ENCODE assay signal across 8 cellular contexts in the genomic region with DNA sequence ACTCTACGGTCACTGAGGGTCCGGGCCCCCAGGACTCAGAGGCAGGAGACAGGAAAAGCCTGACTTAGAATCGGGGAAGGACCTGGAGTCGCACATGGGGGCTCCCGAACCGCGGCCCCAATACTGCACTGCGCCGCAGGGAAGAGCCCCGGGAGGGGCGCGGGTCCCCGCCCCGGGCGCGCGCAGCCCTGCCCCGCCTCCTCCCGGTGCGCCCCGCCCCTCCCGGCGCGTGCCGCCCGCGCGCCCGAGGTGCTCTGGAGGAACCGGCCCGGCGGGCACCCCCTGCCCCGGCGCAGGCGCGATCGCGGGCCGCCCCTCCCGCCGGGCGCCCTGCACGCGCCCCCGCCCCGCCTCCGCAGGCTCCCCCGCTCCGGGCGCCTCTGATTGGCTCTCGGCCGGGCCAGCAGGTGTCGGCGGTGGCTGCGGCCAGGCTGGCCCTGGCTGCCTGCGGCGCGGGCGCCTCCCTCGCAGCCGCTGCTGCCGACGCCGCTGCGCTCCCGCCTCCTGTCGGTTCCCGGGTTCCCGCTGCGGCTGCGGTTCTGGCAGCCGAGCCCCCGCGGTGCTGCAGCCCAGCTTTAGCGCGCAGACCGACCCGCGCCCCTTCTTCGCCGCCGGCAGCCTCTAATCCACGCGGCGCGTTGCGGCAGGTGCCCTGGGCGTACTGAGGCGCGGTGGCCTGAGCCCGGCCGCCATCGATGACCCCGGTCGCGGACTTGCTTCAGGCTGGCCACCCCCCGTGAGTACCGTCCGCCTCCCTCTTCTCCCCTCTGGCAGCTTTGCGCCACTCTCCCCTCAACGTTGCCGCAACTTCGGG.
DNase-seq lines count a peak whose midpoint lies in the region; ATAC-seq and TF ChIP-seq lines count a peak whose summit lies in the region.

A gene (plus strand): TSS at position 429 of the 814 bp plus-strand sequence. CDS start 91,208 bp downstream, outside the sequence.

- H3K4me3 Mint-ChIP-seq in activated T-cell treated with anti-CD3 and anti-CD28 coated beads, Interleukin-2, amount 50 U/mL, for 24 hours: peak within 1 kb of the TSS; percentile 65

- H3K27me3 Mint-ChIP-seq in activated T-cell treated with anti-CD3 and anti-CD28 coated beads, Interleukin-2, amount 50 U/mL, for 24 hours: peaks cover 75% of the 10 kb centered on the region

- peaks cover 10% of the 10 kb centered on the region for H3K4me1 ChIP-seq in neuron (ENCODE audit: insufficient read depth, low read length)

- 0 out of 2 replicates have a peak within 1 kb of the TSS, but pooled peaks have one; percentile 12 for H3K4me3 ChIP-seq in HFF-Myc (replicated peaks; ENCODE audit: low read depth, low read length)
- H3K4me3 ChIP-seq in WERI-Rb-1 (ENCODE audit: low read depth, low read length): peak within 1 kb of the TSS; percentile 72
- peak within 1 kb of the TSS; percentile 43 for H3K4me3 ChIP-seq in neuron (ENCODE audit: low read length)

- no peak within 1 kb of the TSS for H3K27ac Mint-ChIP-seq in activated T-cell treated with anti-CD3 and anti-CD28 coated beads, Interleukin-2, amount 50 U/mL, for 24 hours

- H3K9me3 Mint-ChIP-seq in activated T-cell treated with anti-CD3 and anti-CD28 coated beads, Interleukin-2, amount 50 U/mL, for 24 hours: no peaks in the 10 kb centered on the region

- ATAC-seq in GM18858 (IDR thresholded peaks at IDR 0.05; ENCODE audit: unreplicated experiment): no peak

- peaks cover 4% of the 10 kb centered on the region for H3K27me3 ChIP-seq in WERI-Rb-1 (ENCODE audit: insufficient read depth, low read depth, severe bottlenecking)
- peaks cover 41% of the 10 kb centered on the region for H3K27me3 ChIP-seq in neuron (ENCODE audit: insufficient read depth, low read length)

- H3K36me3 ChIP-seq in WERI-Rb-1 (no peaks in the 10 kb centered on the region), neuron (ENCODE audit: insufficient read depth, low read length) (no peaks in the 10 kb centered on the region)

- H3K4me1 Mint-ChIP-seq in activated T-cell treated with anti-CD3 and anti-CD28 coated beads, Interleukin-2, amount 50 U/mL, for 24 hours (ENCODE audit: low read depth): peaks cover 18% of the 10 kb centered on the region

- peak within 1 kb of the TSS; percentile 65 for H3K27ac ChIP-seq in WERI-Rb-1

- H3K9me3 ChIP-seq in WERI-Rb-1 (ENCODE audit: severe bottlenecking) (no peaks in the 10 kb centered on the region), neuron (ENCODE audit: low read length) (no peaks in the 10 kb centered on the region)

- no peak for DNase-seq in activated T-cell treated with anti-CD3 and anti-CD28 coated beads, Interleukin-2, amount 50 U/mL, for 24 hours
- DNase-seq in activated T-cell treated with anti-CD3 and anti-CD28 coated beads for 4 hours (no peak), HFF-Myc (ENCODE audit: extremely low read depth, low read depth) (no peak), NCI-H1092 (lab: John Stamatoyannopoulos, UW) (peak; percentile 40), WERI-Rb-1 (peak; percentile 82), germinal center (ENCODE audit: low spot score) (peak; percentile 93)

- no peaks in the 10 kb centered on the region for H3K36me3 Mint-ChIP-seq in activated T-cell treated with anti-CD3 and anti-CD28 coated beads, Interleukin-2, amount 50 U/mL, for 24 hours (ENCODE audit: low read depth)

- TF ChIP-seq CTCF in HFF-Myc (IDR thresholded peaks at IDR 0.05; ENCODE audit: low read depth, low read length, missing control alignments): no peak
- no peak for TF ChIP-seq CTCF in WERI-Rb-1 (IDR thresholded peaks at IDR 0.05; ENCODE audit: low read depth, low read length)

- H2AFZ ChIP-seq in neuron (ENCODE audit: low read depth, low read length): peak within 1 kb of the TSS; percentile 79

Comparison
In these comparisons a context has a peak if more than half of its experiments do, and no peak if none do; other contexts are left out.
1. DNase-seq: peak in NCI-H1092 (single experiment), WERI-Rb-1 (single experiment) and germinal center (single experiment); none in activated T-cell treated with anti-CD3 and anti-CD28 coated beads, Interleukin-2, amount 50 U/mL, for 24 hours (single experiment), activated T-cell treated with anti-CD3 and anti-CD28 coated beads for 4 hours (single experiment) and HFF-Myc (single experiment).
2. H3K4me3 ChIP-seq: peak in every context shown above with its lines; median percentile 72 in WERI-Rb-1; 43 in neuron; 12 in HFF-Myc.